Comparison of ENCODE assay signal across 8 cellular contexts in genomic region chr16:66604376-66605176, GRCh38. TPM values are rescaled to one million over a fixed set of nuclear protein-coding genes. Genes with fewer than 3 reads are reported as not detected.
DNase-seq lines count a peak whose midpoint lies in the region; ATAC-seq and TF ChIP-seq lines count a peak whose summit lies in the region.

CMTM3 (plus strand) TSS chr16:66604704; CDS start chr16:66604806, 102 bp downstream.

- peaks cover 21% of the 10 kb centered on the region for H3K4me1 ChIP-seq in Panc1 (ENCODE audit: control insufficient read depth, insufficient read depth, low read length)
- peaks cover 17% of the 10 kb centered on the region for H3K4me1 ChIP-seq in neuron (ENCODE audit: insufficient read depth, low read length)
- peaks cover 30% of the 10 kb centered on the region for H3K4me1 ChIP-seq in testis

- POLR2A ChIA-PET in Panc1 (lab: Charles Lee) = no interaction called here

- H3K36me3 ChIP-seq in Panc1 (ENCODE audit: control insufficient read depth, insufficient read depth, low read length) (no peaks in the 10 kb centered on the region; the same call in 1 of the 2 replicates), neuron (ENCODE audit: insufficient read depth, low read length) (peaks cover 13% of the 10 kb centered on the region), testis (ENCODE audit: low read depth, missing control alignments) (no peaks in the 10 kb centered on the region)

- in situ Hi-C loops in Panc1 (cut with HindIII; ENCODE audit: low pct_unique_long_range_greater_than_20kb, low sequenced_read_pairs) = no loop called here

- H3K4me3 ChIP-seq in Panc1 (ENCODE audit: low read depth in 2 of 2, low read length in 2 of 2) (peak within 1 kb of the TSS; percentile 60 to 69), fibroblast of the aortic adventitia (ENCODE audit: low read depth, low read length) (peak within 1 kb of the TSS; percentile 73), neuron (ENCODE audit: low read length) (peak within 1 kb of the TSS; percentile 53), testis (peak within 1 kb of the TSS; percentile 87 to 97)

- H2AFZ ChIP-seq in neuron (ENCODE audit: low read depth, low read length) = peak within 1 kb of the TSS; percentile 57

- DNase-seq in A172 (ENCODE audit: low spot score) (no peak), Panc1 (ENCODE audit: low read depth, low spot score) (no peak), fibroblast of the aortic adventitia (ENCODE audit: low read depth) (peak; percentile 54), testis (peak; percentile 65)
- DNase-seq in activated T-helper 1 cell treated with anti-CD3 and anti-CD28 coated beads, Interleukin-2, amount 50 U/mL, for 16 hours (ENCODE audit: low read depth in 1 of 2, low spot score in 1 of 2) = peak; percentile 47 to 58

- no peaks in the 10 kb centered on the region for H3K9me3 ChIP-seq in Panc1 (ENCODE audit: control insufficient read depth, insufficient read depth, low read depth, low read length)
- no peaks in the 10 kb centered on the region for H3K9me3 ChIP-seq in neuron (ENCODE audit: low read length)
- no peaks in the 10 kb centered on the region for H3K9me3 ChIP-seq in testis

- CTCF ChIA-PET in Panc1 (lab: Charles Lee) = interaction anchor here (0.6 kb wide), 1 partner anchor 14 kb away, joined by 3 read pairs; no protein-coding TSS in a partner anchor

- BruUV-seq in Panc1 (replicated peaks; lab: Mats Ljungman, UMichigan) = no TSS peak

- H3K27ac ChIP-seq in Panc1 (ENCODE audit: low read length) = peak within 1 kb of the TSS; percentile 69
- peak within 1 kb of the TSS; percentile 90 to 96 for H3K27ac ChIP-seq in testis

- intact Hi-C loops in Panc1 (cut with micrococcal nuclease; ENCODE audit: unreplicated experiment) = loop anchor here (10.0 kb wide), 1 partner anchor 200 kb away; no protein-coding TSS in a partner anchor
- intact Hi-C loops in testis (cut with DNase I; ENCODE audit: low total_unique reads) = loop anchor here (10.0 kb wide), 1 partner anchor 120 kb away; no protein-coding TSS in a partner anchor

- ATAC-seq in GM18505 (IDR thresholded peaks at IDR 0.05; ENCODE audit: unreplicated experiment) = peak; percentile 53
- peak; percentile 50 for ATAC-seq in HG03175 (IDR thresholded peaks at IDR 0.05; ENCODE audit: unreplicated experiment)
- ATAC-seq in Panc1 = peak; percentile 75

- peak; percentile 53 for TF ChIP-seq POLR2A in GM18505 (IDR thresholded peaks at IDR 0.05; ENCODE audit: borderline replicate concordance, extremely low read depth, insufficient read depth, insufficient read length)
- no peak for TF ChIP-seq POLR2A in testis (IDR thresholded peaks at IDR 0.05)

- WGBS in testis, 2 donors = 0 to 1% methylated on average over 25 to 62 of the region's 96 CpGs

- no peaks in the 10 kb centered on the region for H3K27me3 ChIP-seq in Panc1 (ENCODE audit: control insufficient read depth, insufficient read depth, low read length)
- H3K27me3 ChIP-seq in neuron (ENCODE audit: insufficient read depth, low read length) = no peaks in the 10 kb centered on the region
- H3K27me3 ChIP-seq in testis = no peaks in the 10 kb centered on the region

- TF ChIP-seq CTCF in Panc1 (IDR thresholded peaks at IDR 0.05) (peak; percentile 85), fibroblast of the aortic adventitia (IDR thresholded peaks at IDR 0.05; ENCODE audit: insufficient read depth, low read length) (peak; percentile 73), testis (IDR thresholded peaks at IDR 0.05) (peak; percentile 71 to 90 (median 78))

RNA-seq across cellular contexts. Expression of gene CMTM3, which starts in this region (rescaled TPM):
- 48.2 and 53.7 TPM in 2 replicates for total RNA-seq in A172 (2014; rRNA removed; shearing (Covaris generic))
- total RNA-seq in Panc1 (2021; ENCODE audit: unreplicated experiment) (45.8 TPM), fibroblast of the aortic adventitia (ENCODE audit: low replicate concordance) (7.4 and 17.8 TPM in 2 replicates), testis (100 to 1,000 TPM; 137 to 182 TPM)
- polyA plus RNA-seq in Panc1 (2012; ENCODE audit: insufficient read length) = 58.3 TPM
- polyA plus RNA-seq in testis (ENCODE audit: insufficient read depth, low read depth, low replicate concordance) = 149 TPM

Comparison
In these comparisons a context has a peak if more than half of its experiments do, and no peak if none do; other contexts are left out.
1. DNase-seq: peak in activated T-helper 1 cell treated with anti-CD3 and anti-CD28 coated beads, Interleukin-2, amount 50 U/mL, for 16 hours (2 of 2), fibroblast of the aortic adventitia (single experiment) and testis (single experiment); none in A172 (single experiment) and Panc1 (single experiment).
2. Peak in every context shown above with its lines, with median percentiles within 50 percentile points of each other: ATAC-seq, H3K4me3 ChIP-seq and CTCF ChIP-seq.